ENCODE assay signal across 24 cellular contexts in genomic region chr15:63893866-63894661, GRCh38.
DNase-seq lines count a peak whose midpoint lies in the region; ATAC-seq, FAIRE-seq and TF ChIP-seq lines count a peak whose summit lies in the region.
"Had no signal": no experiment of that assay in that cellular context is flagged by ENCODE, and none has a peak within 500 bp of the region (broad histone marks: within the 10 kb centered on the region; RNA-seq: fewer than 3 reads in every experiment).

No MANE protein-coding gene starts in this region.

- H3K27me3 ChIP-seq in K562 (ENCODE audit: control insufficient read depth in 2 of 2, insufficient read depth in 2 of 2, low read length in 2 of 2) (no peaks in the 10 kb centered on the region), pancreas (no peaks in the 10 kb centered on the region)
- no peaks in the 10 kb centered on the region for H3K27me3 ChIP-seq in naive thymus-derived CD4-positive, alpha-beta T cell (ENCODE audit: control insufficient read depth in 2 of 2, insufficient read depth in 2 of 2, low read length in 2 of 2)
- H3K27me3 ChIP-seq: body of pancreas, heart right ventricle, uterus had no signal

- peaks cover 69 to 76% of the 10 kb centered on the region in 2 experiments for H3K4me1 ChIP-seq in K562 (replicated peaks in 1 of 2; ENCODE audit: control insufficient read depth in 2 of 2, insufficient read depth in 2 of 2, low read length in 2 of 2)
- H3K4me1 ChIP-seq in naive thymus-derived CD4-positive, alpha-beta T cell (ENCODE audit: control insufficient read depth in 2 of 2, insufficient read depth in 2 of 2, low read length in 2 of 2) = peaks cover 49 to 67% of the 10 kb centered on the region in 2 donors
- peaks cover 0 to 3% (median 0%) of the 10 kb centered on the region in 3 donors for H3K4me1 ChIP-seq in pancreas
- H3K4me1 ChIP-seq: uterus had no signal

- H3K4me3 ChIP-seq in K562 (peak overlapping the region; percentile 35), pancreas (no peak overlapping the region)
- no peak overlapping the region for H3K4me3 ChIP-seq in naive thymus-derived CD4-positive, alpha-beta T cell (ENCODE audit: low read length)
- H3K4me3 ChIP-seq: body of pancreas, heart right ventricle, uterus had no signal

- no peak for DNase-seq in activated naive CD8-positive, alpha-beta T cell treated with anti-CD3 and anti-CD28 coated beads for 36 hours
- DNase-seq in activated naive CD8-positive, alpha-beta T cell treated with anti-CD3 and anti-CD28 coated beads, Interleukin-2, amount 50 U/mL, for 24 hours = no peak
- DNase-seq in K562 (ENCODE audit: extremely low read depth in 1 of 4, low spot score in 3 of 4) (no peak), amygdala (lab: John Stamatoyannopoulos, UW) (no peak), pancreas (no peak)
- no peak for DNase-seq in naive thymus-derived CD4-positive, alpha-beta T cell
- no peak for DNase-seq in stimulated activated CD4-positive, alpha-beta T cell treated with anti-CD3 and anti-CD28 coated beads, Interleukin-15, amount 100 ng/mL, for 24 hours
- DNase-seq: activated CD4-positive, alpha-beta T cell treated with anti-CD3 and anti-CD28 coated beads, Interleukin-2, amount 50 U/mL, for 48 hours; activated naive CD4-positive, alpha-beta T cell treated with anti-CD3 and anti-CD28 coated beads, Interleukin-2, amount 50 U/mL, for 16 hours; activated T-cell treated with anti-CD3 and anti-CD28 coated beads, Interleukin-2, amount 50 U/mL, for 48 hours; body of pancreas; COR-L47; endodermal cell; heart right ventricle; Kasumi-1; mesenchymal stem cell; NCI-H524; Right ventricle myocardium superior; small intestine; uterus had no signal

- H3K9ac ChIP-seq in K562 (ENCODE audit: insufficient read depth in 1 of 2, low read depth in 2 of 2, low read length in 2 of 2) = peak overlapping the region; percentile 78 to 91

- H3K9me3 Mint-ChIP-seq in activated naive CD8-positive, alpha-beta T cell treated with anti-CD3 and anti-CD28 coated beads for 36 hours = no peaks in the 10 kb centered on the region
- H3K9me3 Mint-ChIP-seq in activated naive CD8-positive, alpha-beta T cell treated with anti-CD3 and anti-CD28 coated beads, Interleukin-2, amount 50 U/mL, for 24 hours = no peaks in the 10 kb centered on the region
- peaks cover 0 to 3% (median 0%) of the 10 kb centered on the region in 11 donors for H3K9me3 Mint-ChIP-seq in naive thymus-derived CD4-positive, alpha-beta T cell
- H3K9me3 Mint-ChIP-seq: endodermal cell, nephron had no signal

- H3K27ac Mint-ChIP-seq in activated naive CD8-positive, alpha-beta T cell treated with anti-CD3 and anti-CD28 coated beads for 36 hours = peak overlapping the region; percentile 57
- H3K27ac Mint-ChIP-seq in activated naive CD8-positive, alpha-beta T cell treated with anti-CD3 and anti-CD28 coated beads, Interleukin-2, amount 50 U/mL, for 24 hours = no peak overlapping the region
- H3K27ac Mint-ChIP-seq in naive thymus-derived CD4-positive, alpha-beta T cell = peak overlapping the region; percentile 54 to 98 (median 88)
- H3K27ac Mint-ChIP-seq: endodermal cell, nephron, progenitor cell of endocrine pancreas had no signal

- H3K4me2 ChIP-seq in K562 (ENCODE audit: insufficient read depth, low read length) = peak overlapping the region; percentile 93

- H3K36me3 ChIP-seq in K562 (ENCODE audit: control insufficient read depth, insufficient read depth, low read length) = no peaks in the 10 kb centered on the region
- H3K36me3 ChIP-seq in naive thymus-derived CD4-positive, alpha-beta T cell (ENCODE audit: control insufficient read depth in 2 of 3, insufficient read depth in 3 of 3, low read length in 3 of 3) = no peaks in the 10 kb centered on the region
- H3K36me3 ChIP-seq in pancreas = no peaks in the 10 kb centered on the region
- H3K36me3 ChIP-seq: heart right ventricle, uterus had no signal

- TF ChIP-seq CTCF in K562 (IDR thresholded peaks at IDR 0.05 in 2 of 3, conservative IDR thresholded peaks at IDR 0.05 in 1 of 3; ENCODE audit: insufficient read depth in 2 of 3, low read depth in 1 of 3, low read length in 3 of 3) (no peak), pancreas (IDR thresholded peaks at IDR 0.05) (no peak)

- peaks cover 27% of the 10 kb centered on the region for H3K79me2 ChIP-seq in K562 (ENCODE audit: control insufficient read depth, insufficient read depth, low read length)

- no peaks in the 10 kb centered on the region for H3K27me3 Mint-ChIP-seq in activated naive CD8-positive, alpha-beta T cell treated with anti-CD3 and anti-CD28 coated beads for 36 hours
- H3K27me3 Mint-ChIP-seq in activated naive CD8-positive, alpha-beta T cell treated with anti-CD3 and anti-CD28 coated beads, Interleukin-2, amount 50 U/mL, for 24 hours = peaks cover 8% of the 10 kb centered on the region
- peaks cover 0 to 2% (median 0%) of the 10 kb centered on the region in 5 donors for H3K27me3 Mint-ChIP-seq in naive thymus-derived CD4-positive, alpha-beta T cell

- TF ChIP-seq RAD21 in K562 (CRISPR knock-in tag; conservative IDR thresholded peaks at IDR 0.05 in 1 of 2, IDR thresholded peaks at IDR 0.05 in 1 of 2) = no peak

- no peaks in the 10 kb centered on the region for H3K9me1 ChIP-seq in K562 (ENCODE audit: control insufficient read depth, insufficient read depth, low read length)

- intact Hi-C loops in K562 (cut with micrococcal nuclease) (loop anchor here (2.0 to 5.0 kb wide), 2 partner anchors 153 to 173 kb away; partner anchors contain the start of gene DAPK2), pancreas (cut with DNase I) (loop anchor here in 2 of 3 donors (5.0 to 10.0 kb wide), 2 partner anchors 139 to 142 kb away; no protein-coding TSS in a partner anchor)
- intact Hi-C loops in naive thymus-derived CD4-positive, alpha-beta T cell (cut with micrococcal nuclease) = loop anchor here in 1 of 2 donors (2.0 to 5.0 kb wide), 4 partner anchors 43 to 199 kb away; partner anchors contain the start of genes CIAO2A and DAPK2

- no TSS peak for BruUV-seq in K562 (replicated peaks; lab: Mats Ljungman, UMichigan)

- peak overlapping the region; percentile 94 for H3K27ac ChIP-seq in K562 (ENCODE audit: extremely low read depth, low read depth, low read length)
- H3K27ac ChIP-seq in naive thymus-derived CD4-positive, alpha-beta T cell (ENCODE audit: low read depth, low read length) = peak overlapping the region; percentile 54
- no peak overlapping the region for H3K27ac ChIP-seq in pancreas
- H3K27ac ChIP-seq: body of pancreas, uterus had no signal

- 23% methylated on average over 11 of the region's 12 CpGs for WGBS in K562 (ENCODE audit: insufficient coverage, low coverage, missing lambda C conversion rate)
- WGBS in pancreas, 2 donors = 80 to 86% methylated on average over 12 of the region's 12 CpGs

- H3K36me3 Mint-ChIP-seq in activated naive CD8-positive, alpha-beta T cell treated with anti-CD3 and anti-CD28 coated beads for 36 hours = no peaks in the 10 kb centered on the region
- no peaks in the 10 kb centered on the region for H3K36me3 Mint-ChIP-seq in activated naive CD8-positive, alpha-beta T cell treated with anti-CD3 and anti-CD28 coated beads, Interleukin-2, amount 50 U/mL, for 24 hours (ENCODE audit: low read depth)
- H3K36me3 Mint-ChIP-seq in naive thymus-derived CD4-positive, alpha-beta T cell = peaks cover 0 to 7% (median 0%) of the 10 kb centered on the region in 5 donors

- peak; percentile 19; the same call in 1 of the 2 replicates for TF ChIP-seq POLR2A in K562 (conservative IDR thresholded peaks at IDR 0.05)

- H2AFZ ChIP-seq in K562 (ENCODE audit: low read depth, low read length) = peak overlapping the region; percentile 52

- FAIRE-seq in K562 (lab: Jason Lieb, UNC) (no peak), pancreas (lab: Jason Lieb, UNC) (no peak)
- FAIRE-seq: GM18507, small intestine had no signal

- no peak for TF ChIP-seq EP300 in K562 (IDR thresholded peaks at IDR 0.05; ENCODE audit: low read length)

- H3K9me3 ChIP-seq in K562 (replicated peaks; ENCODE audit: control insufficient read depth, insufficient read depth, low read depth, low read length) = no peaks in the 10 kb centered on the region
- H3K9me3 ChIP-seq in naive thymus-derived CD4-positive, alpha-beta T cell (ENCODE audit: control insufficient read depth in 2 of 3, low read length in 3 of 3) = no peaks in the 10 kb centered on the region
- H3K9me3 ChIP-seq in pancreas = no peaks in the 10 kb centered on the region
- H3K9me3 ChIP-seq: body of pancreas, heart right ventricle, uterus had no signal

- H3K4me1 Mint-ChIP-seq in activated naive CD8-positive, alpha-beta T cell treated with anti-CD3 and anti-CD28 coated beads for 36 hours = peaks cover 64% of the 10 kb centered on the region
- peaks cover 72% of the 10 kb centered on the region for H3K4me1 Mint-ChIP-seq in activated naive CD8-positive, alpha-beta T cell treated with anti-CD3 and anti-CD28 coated beads, Interleukin-2, amount 50 U/mL, for 24 hours
- peaks cover 58 to 89% (median 85%) of the 10 kb centered on the region in 7 donors for H3K4me1 Mint-ChIP-seq in naive thymus-derived CD4-positive, alpha-beta T cell

- in situ Hi-C loops in K562 (cut with MboI) = no loop called here

- POLR2A ChIA-PET in K562 (lab: Yijun Ruan, JAX) = interaction anchor here (0.5 to 2.6 kb wide), 6 partner anchors 10 to 840 kb away, joined by 3 to 17 read pairs (median 5); no protein-coding TSS in a partner anchor
- POLR2A ChIA-PET in naive thymus-derived CD4-positive, alpha-beta T cell (lab: Charles Lee) = interaction anchor here (0.8 to 2.8 kb wide), 2 partner anchors 34 to 70 kb away, joined by 3 to 14 read pairs; no protein-coding TSS in a partner anchor

- no peak overlapping the region for H3K4me3 Mint-ChIP-seq in activated naive CD8-positive, alpha-beta T cell treated with anti-CD3 and anti-CD28 coated beads for 36 hours
- H3K4me3 Mint-ChIP-seq in activated naive CD8-positive, alpha-beta T cell treated with anti-CD3 and anti-CD28 coated beads, Interleukin-2, amount 50 U/mL, for 24 hours = no peak overlapping the region
- peak overlapping the region in 8 of 10 donors; percentile 16 to 82 (median 59) for H3K4me3 Mint-ChIP-seq in naive thymus-derived CD4-positive, alpha-beta T cell
- H3K4me3 Mint-ChIP-seq: endodermal cell, nephron had no signal

- H4K20me1 ChIP-seq in K562 (replicated peaks; ENCODE audit: control insufficient read depth, insufficient read depth, low read length) = no peaks in the 10 kb centered on the region; the same call in 1 of the 2 replicates

- CTCF ChIA-PET in K562 (lab: Yijun Ruan, JAX; ENCODE audit: low intra/inter-chr PET ratio) = no interaction called here
- CTCF ChIA-PET in naive thymus-derived CD4-positive, alpha-beta T cell (lab: Charles Lee) = interaction anchor here (0.5 to 2.7 kb wide), 5 partner anchors 11 to 141 kb away, joined by 3 to 15 read pairs (median 4); no protein-coding TSS in a partner anchor

- ATAC-seq in activated naive CD8-positive, alpha-beta T cell treated with anti-CD3 and anti-CD28 coated beads, Interleukin-2, amount 50 U/mL, for 24 hours = no peak
- ATAC-seq in K562 (no peak), HG03095 (IDR thresholded peaks at IDR 0.05; ENCODE audit: unreplicated experiment) (no peak), pancreas (no peak)
- no peak for ATAC-seq in naive thymus-derived CD4-positive, alpha-beta T cell
- ATAC-seq: body of pancreas, heart right ventricle had no signal

Comparison
In these comparisons a context has a peak if more than half of its experiments do, and no peak if none do; other contexts are left out.
1. H3K4me3 Mint-ChIP-seq: peak in naive thymus-derived CD4-positive, alpha-beta T cell (8 of 10); none in activated naive CD8-positive, alpha-beta T cell treated with anti-CD3 and anti-CD28 coated beads for 36 hours (single experiment) and activated naive CD8-positive, alpha-beta T cell treated with anti-CD3 and anti-CD28 coated beads, Interleukin-2, amount 50 U/mL, for 24 hours (single experiment).
2. H3K27ac ChIP-seq: peak in K562 (single experiment) and naive thymus-derived CD4-positive, alpha-beta T cell (single experiment); none in pancreas (0 of 4).